16 cellular contexts compared by ENCODE assay signal in genomic region chr17:75044716-75045115, GRCh38. TPM values are rescaled to one million over a fixed set of nuclear protein-coding genes. Genes with fewer than 3 reads are reported as not detected.
DNase-seq lines count a peak whose midpoint lies in the region; ATAC-seq, FAIRE-seq and TF ChIP-seq lines count a peak whose summit lies in the region.
"Had no signal": no experiment of that assay in that cellular context is flagged by ENCODE, and none has a peak within 500 bp of the region (broad histone marks: within the 10 kb centered on the region; RNA-seq: fewer than 3 reads in every experiment).

No MANE protein-coding gene starts in this region.

- H3K27ac Mint-ChIP-seq in activated T-cell treated with anti-CD3 and anti-CD28 coated beads, Interleukin-2, amount 50 U/mL, for 24 hours: no peak overlapping the region
- H3K27ac Mint-ChIP-seq in neural progenitor cell: no peak overlapping the region

- TF ChIP-seq EP300 in H1 (IDR thresholded peaks at IDR 0.05; ENCODE audit: borderline replicate concordance in 1 of 2, low read depth in 2 of 2, low read length in 2 of 2) (no peak), upper lobe of left lung (IDR thresholded peaks at IDR 0.05) (no peak)

- H3K9ac ChIP-seq in Loucy (ENCODE audit: low read depth, low read length, poor library complexity, severe bottlenecking): no peak overlapping the region
- H3K9ac ChIP-seq in H1 (replicated peaks in 1 of 4; ENCODE audit: extremely low read depth in 1 of 4, low read depth in 3 of 4, low read length in 3 of 4): no peak overlapping the region; a peak in 1 of 7 replicates
- no peak overlapping the region for H3K9ac ChIP-seq in neural progenitor cell

- no peak for FAIRE-seq in H1 (lab: Jason Lieb, UNC)
- FAIRE-seq: colon, TTC549 had no signal

- H4K20me1 ChIP-seq in Loucy (ENCODE audit: insufficient read depth, low read length, poor library complexity, severe bottlenecking) (peaks cover 3% of the 10 kb centered on the region), H1 (replicated peaks in 1 of 2; ENCODE audit: control insufficient read depth in 1 of 2, insufficient read depth in 2 of 2, low read length in 2 of 2) (peaks cover 0 to 3% of the 10 kb centered on the region in 2 experiments), neural progenitor cell (ENCODE audit: low read depth) (peaks cover 24% of the 10 kb centered on the region)

- CTCF ChIA-PET in H1 (lab: Charles Lee; ENCODE audit: partially characterized antibody): no interaction called here

- peak overlapping the region; percentile 24 for H3K56ac ChIP-seq in H1 (replicated peaks; ENCODE audit: insufficient read length, low read depth, low read length)

- no peaks in the 10 kb centered on the region for H3K9me3 Mint-ChIP-seq in activated T-cell treated with anti-CD3 and anti-CD28 coated beads, Interleukin-2, amount 50 U/mL, for 24 hours
- H3K9me3 Mint-ChIP-seq in neural progenitor cell: no peaks in the 10 kb centered on the region

- H2AFZ ChIP-seq in Loucy (ENCODE audit: low read length) (no peak overlapping the region), H1 (ENCODE audit: low read length) (no peak overlapping the region), neural progenitor cell (replicated peaks) (no peak overlapping the region)

- H3K23me2 ChIP-seq in H1 (ENCODE audit: low read depth, low read length): no peaks in the 10 kb centered on the region; the same call in 1 of the 2 replicates

- H2BK15ac ChIP-seq in H1 (ENCODE audit: low read length): no peak overlapping the region

- H2BK12ac ChIP-seq in H1 (ENCODE audit: low read depth, low read length): 0 out of 2 replicates have a peak overlapping the region, but pooled peaks have one; percentile 45

- H3K36me3 ChIP-seq in Loucy (ENCODE audit: insufficient read depth, low read length) (peaks cover under 1% of the 10 kb centered on the region; the same call in 1 of the 2 replicates), H1 (ENCODE audit: control insufficient read depth in 2 of 4, insufficient read depth in 4 of 4, low read length in 3 of 4) (peaks cover 0 to 36% (median 18%) of the 10 kb centered on the region in 4 experiments; a peak in 5 of 8 replicates), neural progenitor cell (peaks cover 6% of the 10 kb centered on the region), upper lobe of left lung (peaks cover 16 to 35% (median 25%) of the 10 kb centered on the region in 4 donors), esophagus squamous epithelium (peaks cover 6 to 40% (median 24%) of the 10 kb centered on the region in 3 donors)

- H3K4me3 ChIP-seq in Loucy (ENCODE audit: low read length, poor library complexity, severe bottlenecking) (peak overlapping the region; percentile 34), H1 (ENCODE audit: extremely low read depth in 1 of 4, insufficient read depth in 2 of 4, low read depth in 3 of 4, low read length in 4 of 4) (peak overlapping the region in 1 of 4 experiments; percentile 97; a peak in 3 of 8 replicates), neural progenitor cell (no peak overlapping the region), upper lobe of left lung (no peak overlapping the region), esophagus squamous epithelium (no peak overlapping the region)
- H3K4me3 ChIP-seq: SJCRH30 had no signal

- no peak overlapping the region for H3K23ac ChIP-seq in H1 (ENCODE audit: insufficient read length)

- H3K27me3 Mint-ChIP-seq in activated T-cell treated with anti-CD3 and anti-CD28 coated beads, Interleukin-2, amount 50 U/mL, for 24 hours: no peaks in the 10 kb centered on the region
- H3K27me3 Mint-ChIP-seq in neural progenitor cell (ENCODE audit: insufficient read depth, low read depth): peaks cover 5% of the 10 kb centered on the region

- peak overlapping the region; percentile 42 for H3K4me3 Mint-ChIP-seq in activated T-cell treated with anti-CD3 and anti-CD28 coated beads, Interleukin-2, amount 50 U/mL, for 24 hours
- peak overlapping the region; percentile 74 for H3K4me3 Mint-ChIP-seq in neural progenitor cell

- H3K9me3 ChIP-seq in Loucy (ENCODE audit: insufficient read depth, low read depth, low read length): no peaks in the 10 kb centered on the region
- no peaks in the 10 kb centered on the region for H3K9me3 ChIP-seq in H1 (ENCODE audit: insufficient read depth in 2 of 2, low read depth in 1 of 2, low read length in 1 of 2)
- no peaks in the 10 kb centered on the region for H3K9me3 ChIP-seq in neural progenitor cell (ENCODE audit: low read depth)
- no peaks in the 10 kb centered on the region for H3K9me3 ChIP-seq in upper lobe of left lung
- H3K9me3 ChIP-seq in esophagus squamous epithelium: no peaks in the 10 kb centered on the region
- H3K9me3 ChIP-seq: SJCRH30 had no signal

- H3K27ac ChIP-seq in H1 (ENCODE audit: low read depth, low read length) (peak overlapping the region; percentile 77; the same call in 1 of the 2 replicates), neural progenitor cell (no peak overlapping the region), upper lobe of left lung (no peak overlapping the region), esophagus squamous epithelium (no peak overlapping the region)
- H3K27ac ChIP-seq: SJCRH30 had no signal

- POLR2A ChIA-PET in H1 (lab: Charles Lee; ENCODE audit: partially characterized antibody): interaction anchor here (0.6 to 1.5 kb wide), 7 partner anchors 8 to 1090 kb away, joined by 3 to 7 read pairs (median 4); partner anchors contain the start of gene MRPL58

- H2BK120ac ChIP-seq in H1 (replicated peaks; ENCODE audit: low read depth, low read length): no peak overlapping the region

- H3K18ac ChIP-seq in H1 (ENCODE audit: extremely low read depth, low read length): peak overlapping the region; percentile 64; the same call in 1 of the 2 replicates

- peaks cover 63% of the 10 kb centered on the region for H3K36me3 Mint-ChIP-seq in activated T-cell treated with anti-CD3 and anti-CD28 coated beads, Interleukin-2, amount 50 U/mL, for 24 hours (ENCODE audit: low read depth)
- H3K36me3 Mint-ChIP-seq in neural progenitor cell: peaks cover 17% of the 10 kb centered on the region

- peaks cover 44% of the 10 kb centered on the region for H3K4me1 Mint-ChIP-seq in activated T-cell treated with anti-CD3 and anti-CD28 coated beads, Interleukin-2, amount 50 U/mL, for 24 hours (ENCODE audit: low read depth)
- H3K4me1 Mint-ChIP-seq in neural progenitor cell: peaks cover 36% of the 10 kb centered on the region

- H2BK20ac ChIP-seq in H1 (ENCODE audit: low read length): peak overlapping the region; percentile 29; the same call in 1 of the 2 replicates

- H3K4me2 ChIP-seq in Loucy (ENCODE audit: low read depth, low read length, poor library complexity, severe bottlenecking): peak overlapping the region; percentile 8
- peak overlapping the region; percentile 49 to 55 for H3K4me2 ChIP-seq in H1 (ENCODE audit: insufficient read depth in 1 of 2, low read depth in 2 of 2, low read length in 2 of 2)
- H3K4me2 ChIP-seq in neural progenitor cell: no peak overlapping the region

- peaks cover 4% of the 10 kb centered on the region; the same call in 1 of the 2 replicates for H3K79me1 ChIP-seq in H1 (ENCODE audit: low read depth, low read length)

- WGBS in H1 (ENCODE audit: extremely low coverage in 1 of 2, insufficient coverage in 1 of 2, insufficient read length in 1 of 2, insufficient replicate concordance in 2 of 2, low coverage in 1 of 2, low lambda C conversion rate in 2 of 2, missing lambda C conversion rate in 1 of 2), 2 experiments: 36% methylated on average over 5 of the region's 7 CpGs; no CpG with 5 or more reads in 1 of the 2 experiments
- WGBS in upper lobe of left lung, 2 donors: 81 to 83% methylated on average over 7 of the region's 7 CpGs
- 80 to 87% methylated on average over 7 of the region's 7 CpGs for WGBS in esophagus squamous epithelium, 2 donors

- no peak for TF ChIP-seq POLR2A in H1 (IDR thresholded peaks at IDR 0.05; ENCODE audit: control extremely low read depth in 1 of 2, low read depth in 2 of 2, low read length in 2 of 2)
- no peak for TF ChIP-seq POLR2A in upper lobe of left lung (IDR thresholded peaks at IDR 0.05)
- TF ChIP-seq POLR2A in esophagus squamous epithelium (IDR thresholded peaks at IDR 0.05): no peak

- H3K79me2 ChIP-seq in Loucy (ENCODE audit: insufficient read depth, low read length) (peaks cover 36% of the 10 kb centered on the region), H1 (ENCODE audit: control insufficient read depth in 1 of 2, insufficient read depth in 2 of 2, low read length in 2 of 2) (peaks cover 8 to 33% of the 10 kb centered on the region in 2 experiments), neural progenitor cell (ENCODE audit: low read depth) (peaks cover 45% of the 10 kb centered on the region)

- no peak for TF ChIP-seq RAD21 in H1 (IDR thresholded peaks at IDR 0.05 in 1 of 2, conservative IDR thresholded peaks at IDR 0.05 in 1 of 2; ENCODE audit: low read depth in 2 of 2, low read length in 2 of 2)

- ATAC-seq in upper lobe of left lung (ENCODE audit: low FRiP score in 2 of 2): no peak

- peak overlapping the region; percentile 4 for H4K5ac ChIP-seq in H1 (ENCODE audit: insufficient read length, low read depth, low read length)

- H4K91ac ChIP-seq in H1 (replicated peaks; ENCODE audit: insufficient read length, low read length): peak overlapping the region; percentile 5

- H2AK5ac ChIP-seq in H1 (ENCODE audit: low read depth, low read length): no peak overlapping the region

- H3K9me2 ChIP-seq in Loucy (replicated peaks; ENCODE audit: low read depth, low read length): no peaks in the 10 kb centered on the region

- H3K27me3 ChIP-seq in Loucy (ENCODE audit: insufficient read depth, low read length, poor library complexity, severe bottlenecking) (no peaks in the 10 kb centered on the region), H1 (replicated peaks in 1 of 4; ENCODE audit: control insufficient read depth in 3 of 4, extremely low read depth in 1 of 4, insufficient read depth in 3 of 4, low read length in 3 of 4) (no peaks in the 10 kb centered on the region), neural progenitor cell (no peaks in the 10 kb centered on the region), upper lobe of left lung (no peaks in the 10 kb centered on the region), esophagus squamous epithelium (no peaks in the 10 kb centered on the region)
- H3K27me3 ChIP-seq: SJCRH30 had no signal

- H3K4ac ChIP-seq in H1 (replicated peaks; ENCODE audit: insufficient read length, low read depth, low read length): no peak overlapping the region

- intact Hi-C loops in esophagus squamous epithelium (cut with DNase I): no loop called here

- H3F3A ChIP-seq in Loucy (ENCODE audit: low read depth) (no peaks in the 10 kb centered on the region), neural progenitor cell (ENCODE audit: low read depth) (peaks cover 17% of the 10 kb centered on the region)

- H2BK5ac ChIP-seq in H1 (ENCODE audit: low read depth, low read length): peak overlapping the region; percentile 73; the same call in 1 of the 2 replicates

- H3K14ac ChIP-seq in H1 (ENCODE audit: insufficient read length): no peak overlapping the region

- TF ChIP-seq CTCF in Loucy (conservative IDR thresholded peaks at IDR 0.05; ENCODE audit: low read length) (no peak), H1 (IDR thresholded peaks at IDR 0.05; ENCODE audit: control extremely low read depth in 1 of 3, insufficient read depth in 1 of 3, low read depth in 1 of 3, low read length in 3 of 3) (no peak), neural progenitor cell (IDR thresholded peaks at IDR 0.05) (no peak), upper lobe of left lung (IDR thresholded peaks at IDR 0.05) (no peak), esophagus squamous epithelium (IDR thresholded peaks at IDR 0.05) (no peak)

- H3K4me1 ChIP-seq in Loucy (ENCODE audit: insufficient read depth, low read length, poor library complexity, severe bottlenecking): peaks cover 21% of the 10 kb centered on the region
- peaks cover 4 to 20% (median 6%) of the 10 kb centered on the region in 4 experiments; a peak in 6 of 7 replicates for H3K4me1 ChIP-seq in H1 (replicated peaks in 1 of 4; ENCODE audit: control insufficient read depth in 3 of 4, insufficient read depth in 4 of 4, low read length in 3 of 4)
- H3K4me1 ChIP-seq in neural progenitor cell: peaks cover 15% of the 10 kb centered on the region
- peaks cover 16 to 33% (median 23%) of the 10 kb centered on the region in 4 donors for H3K4me1 ChIP-seq in upper lobe of left lung
- peaks cover 6 to 41% (median 23%) of the 10 kb centered on the region in 3 donors for H3K4me1 ChIP-seq in esophagus squamous epithelium
- H3K4me1 ChIP-seq: SJCRH30 had no signal

- no peak overlapping the region for H4K8ac ChIP-seq in H1 (ENCODE audit: extremely low read depth, insufficient read depth, low read length)

- DNase-seq in activated T-cell treated with anti-CD3 and anti-CD28 coated beads, Interleukin-2, amount 50 U/mL, for 24 hours: no peak
- DNase-seq in activated T-cell treated with anti-CD3 and anti-CD28 coated beads, Interleukin-2, amount 50 U/mL, for 48 hours: no peak
- DNase-seq in H1 (ENCODE audit: low read depth in 1 of 2, low spot score in 2 of 2) (no peak), neural progenitor cell (ENCODE audit: low spot score) (no peak), upper lobe of left lung (no peak), kidney glomerular epithelial cell (lab: John Stamatoyannopoulos, UW) (no peak), esophagus squamous epithelium (lab: John Stamatoyannopoulos, UW) (no peak)
- DNase-seq: ACHN, Karpas-422, NCI-H146, SJCRH30, substantia nigra had no signal

RNA-seq across cellular contexts. Expression of gene ATP5PD, which starts 2.1 kb away (rescaled TPM):
- total RNA-seq in H1 (2021; fragmentation: NEBNext Ultra II Directional; extraction: Animal tissue kit (Norgen Biotek cat#: 25700)): 326 and 335 TPM in 2 replicates
- 254 and 407 TPM in 2 replicates for polyA plus RNA-seq in H1 (2011; rRNA removed)
- 359 TPM for polyA plus RNA-seq in H1 (2011; cell fraction: cytosol; rRNA removed)
- 101 TPM for polyA plus RNA-seq in H1 (2011; cell fraction: nucleus; rRNA removed)
- polyA plus RNA-seq in H1 (2012, experiment 1 of 2): 445 to 644 TPM (median 486 TPM) in 4 replicates
- 293 TPM for polyA plus RNA-seq in H1 (2012, experiment 2 of 2)
- 532 TPM for polyA plus RNA-seq in H1 (2013, experiment 1 of 2)
- polyA plus RNA-seq in H1 (2013, experiment 2 of 2): 533 TPM
- 160 and 164 TPM in 2 replicates for polyA minus RNA-seq in H1 (2011; rRNA and poly(A)+ RNA removed)
- polyA minus RNA-seq in H1 (2011; cell fraction: cytosol; rRNA and poly(A)+ RNA removed): 92.8 TPM
- 69.1 TPM for polyA minus RNA-seq in H1 (2011; cell fraction: nucleus; rRNA and poly(A)+ RNA removed)
- total RNA-seq in neural progenitor cell (ENCODE audit: low replicate concordance): 209 and 268 TPM in 2 replicates
- total RNA-seq in upper lobe of left lung: 100 to 1,000 TPM; 126 to 198 (median 186) TPM
- 100 to 1,000 TPM; 252 to 300 (median 277) TPM for total RNA-seq in esophagus squamous epithelium

RNA-seq across cellular contexts. Expression of gene KCTD2, which starts 2.3 kb away (rescaled TPM):
- total RNA-seq in H1 (2021; fragmentation: NEBNext Ultra II Directional; extraction: Animal tissue kit (Norgen Biotek cat#: 25700)): 33.7 and 34.1 TPM in 2 replicates
- 32.6 and 36.8 TPM in 2 replicates for polyA plus RNA-seq in H1 (2011; rRNA removed)
- 34.2 TPM for polyA plus RNA-seq in H1 (2011; cell fraction: cytosol; rRNA removed)
- polyA plus RNA-seq in H1 (2011; cell fraction: nucleus; rRNA removed): 34.2 TPM
- polyA plus RNA-seq in H1 (2012, experiment 1 of 2): 28.4 to 33.2 TPM (median 30.1 TPM) in 4 replicates
- polyA plus RNA-seq in H1 (2012, experiment 2 of 2): 27.2 TPM
- polyA plus RNA-seq in H1 (2013, experiment 1 of 2): 19.6 TPM
- polyA plus RNA-seq in H1 (2013, experiment 2 of 2): 19.1 TPM
- polyA minus RNA-seq in H1 (2011; rRNA and poly(A)+ RNA removed): 40.0 and 40.9 TPM in 2 replicates
- 16.6 TPM for polyA minus RNA-seq in H1 (2011; cell fraction: cytosol; rRNA and poly(A)+ RNA removed)
- 13.5 TPM for polyA minus RNA-seq in H1 (2011; cell fraction: nucleus; rRNA and poly(A)+ RNA removed)
- total RNA-seq in neural progenitor cell (ENCODE audit: low replicate concordance) (28.9 and 32.9 TPM in 2 replicates), upper lobe of left lung (10 to 100 TPM; 17.8 to 26.1 (median 22.9) TPM), esophagus squamous epithelium (10 to 100 TPM; 11.5 to 17.6 (median 14.2) TPM)

RNA-seq across cellular contexts. Expression of gene MRPL58, which starts 32.2 kb away (rescaled TPM):
- 48.5 and 49.1 TPM in 2 replicates for total RNA-seq in H1 (2021; fragmentation: NEBNext Ultra II Directional; extraction: Animal tissue kit (Norgen Biotek cat#: 25700))
- 43.2 and 43.6 TPM in 2 replicates for polyA plus RNA-seq in H1 (2011; rRNA removed)
- polyA plus RNA-seq in H1 (2011; cell fraction: cytosol; rRNA removed): 73.0 TPM
- 28.6 TPM for polyA plus RNA-seq in H1 (2011; cell fraction: nucleus; rRNA removed)
- polyA plus RNA-seq in H1 (2012, experiment 1 of 2): 34.5 to 60.5 TPM (median 52.3 TPM) in 4 replicates
- polyA plus RNA-seq in H1 (2012, experiment 2 of 2): 70.9 TPM
- polyA plus RNA-seq in H1 (2013, experiment 1 of 2): 43.0 TPM
- polyA plus RNA-seq in H1 (2013, experiment 2 of 2): 40.8 TPM
- 16.1 and 20.3 TPM in 2 replicates for polyA minus RNA-seq in H1 (2011; rRNA and poly(A)+ RNA removed)
- 14.9 TPM for polyA minus RNA-seq in H1 (2011; cell fraction: cytosol; rRNA and poly(A)+ RNA removed)
- polyA minus RNA-seq in H1 (2011; cell fraction: nucleus; rRNA and poly(A)+ RNA removed): 21.0 TPM
- total RNA-seq in neural progenitor cell (ENCODE audit: low replicate concordance) (50.8 and 52.8 TPM in 2 replicates), upper lobe of left lung (10 to 100 TPM; 10.5 to 41.0 (median 21.8) TPM), esophagus squamous epithelium (100 to 1,000 TPM in 1 of 4 donors, 10 to 100 TPM in 3; 44.4 to 110 (median 61.6) TPM)

RNA-seq across cellular contexts. Expression of gene SLC16A5, which starts 43.0 kb away (rescaled TPM):
- total RNA-seq in H1 (2021; fragmentation: NEBNext Ultra II Directional; extraction: Animal tissue kit (Norgen Biotek cat#: 25700)): 16.6 and 17.1 TPM in 2 replicates
- 34.7 and 54.8 TPM in 2 replicates for polyA plus RNA-seq in H1 (2011; rRNA removed)
- polyA plus RNA-seq in H1 (2011; cell fraction: cytosol; rRNA removed): 28.9 TPM
- 82.9 TPM for polyA plus RNA-seq in H1 (2011; cell fraction: nucleus; rRNA removed)
- polyA plus RNA-seq in H1 (2012, experiment 1 of 2): 14.3 to 26.5 TPM (median 20.8 TPM) in 4 replicates
- polyA plus RNA-seq in H1 (2012, experiment 2 of 2): 12.9 TPM
- polyA plus RNA-seq in H1 (2013, experiment 1 of 2): 22.7 TPM
- 21.6 TPM for polyA plus RNA-seq in H1 (2013, experiment 2 of 2)
- 15.2 and 17.8 TPM in 2 replicates for polyA minus RNA-seq in H1 (2011; rRNA and poly(A)+ RNA removed)
- 11.3 TPM for polyA minus RNA-seq in H1 (2011; cell fraction: cytosol; rRNA and poly(A)+ RNA removed)
- polyA minus RNA-seq in H1 (2011; cell fraction: nucleus; rRNA and poly(A)+ RNA removed): 24.1 TPM
- total RNA-seq in neural progenitor cell (ENCODE audit: low replicate concordance) (3.4 and 19.9 TPM in 2 replicates), upper lobe of left lung (100 to 1,000 TPM in 4 of 6 donors, 10 to 100 TPM in 2; 40.6 to 234 (median 123) TPM), esophagus squamous epithelium (10 to 100 TPM; 13.4 to 22.9 (median 17.4) TPM)
- total RNA-seq: OCI-LY7 had no signal

RNA-seq across cellular contexts. Expression of gene CDR2L, which starts 57.3 kb away (rescaled TPM):
- 38.1 and 40.5 TPM in 2 replicates for total RNA-seq in H1 (2021; fragmentation: NEBNext Ultra II Directional; extraction: Animal tissue kit (Norgen Biotek cat#: 25700))
- 20.4 and 26.8 TPM in 2 replicates for polyA plus RNA-seq in H1 (2011; rRNA removed)
- 18.7 TPM for polyA plus RNA-seq in H1 (2011; cell fraction: cytosol; rRNA removed)
- 23.7 TPM for polyA plus RNA-seq in H1 (2011; cell fraction: nucleus; rRNA removed)
- 20.6 to 28.4 TPM (median 25.9 TPM) in 4 replicates for polyA plus RNA-seq in H1 (2012, experiment 1 of 2)
- 25.8 TPM for polyA plus RNA-seq in H1 (2012, experiment 2 of 2)
- polyA plus RNA-seq in H1 (2013, experiment 1 of 2): 20.0 TPM
- polyA plus RNA-seq in H1 (2013, experiment 2 of 2): 19.3 TPM
- polyA minus RNA-seq in H1 (2011; rRNA and poly(A)+ RNA removed): 8.6 and 12.3 TPM in 2 replicates
- polyA minus RNA-seq in H1 (2011; cell fraction: cytosol; rRNA and poly(A)+ RNA removed): 16.4 TPM
- polyA minus RNA-seq in H1 (2011; cell fraction: nucleus; rRNA and poly(A)+ RNA removed): 10.2 TPM
- total RNA-seq in neural progenitor cell (ENCODE audit: low replicate concordance) (4.0 and 15.8 TPM in 2 replicates), upper lobe of left lung (10 to 100 TPM; 15.6 to 48.8 (median 24.7) TPM), esophagus squamous epithelium (1 to 10 TPM; 5.3 to 7.9 (median 6.7) TPM)
